In the genomic region with DNA sequence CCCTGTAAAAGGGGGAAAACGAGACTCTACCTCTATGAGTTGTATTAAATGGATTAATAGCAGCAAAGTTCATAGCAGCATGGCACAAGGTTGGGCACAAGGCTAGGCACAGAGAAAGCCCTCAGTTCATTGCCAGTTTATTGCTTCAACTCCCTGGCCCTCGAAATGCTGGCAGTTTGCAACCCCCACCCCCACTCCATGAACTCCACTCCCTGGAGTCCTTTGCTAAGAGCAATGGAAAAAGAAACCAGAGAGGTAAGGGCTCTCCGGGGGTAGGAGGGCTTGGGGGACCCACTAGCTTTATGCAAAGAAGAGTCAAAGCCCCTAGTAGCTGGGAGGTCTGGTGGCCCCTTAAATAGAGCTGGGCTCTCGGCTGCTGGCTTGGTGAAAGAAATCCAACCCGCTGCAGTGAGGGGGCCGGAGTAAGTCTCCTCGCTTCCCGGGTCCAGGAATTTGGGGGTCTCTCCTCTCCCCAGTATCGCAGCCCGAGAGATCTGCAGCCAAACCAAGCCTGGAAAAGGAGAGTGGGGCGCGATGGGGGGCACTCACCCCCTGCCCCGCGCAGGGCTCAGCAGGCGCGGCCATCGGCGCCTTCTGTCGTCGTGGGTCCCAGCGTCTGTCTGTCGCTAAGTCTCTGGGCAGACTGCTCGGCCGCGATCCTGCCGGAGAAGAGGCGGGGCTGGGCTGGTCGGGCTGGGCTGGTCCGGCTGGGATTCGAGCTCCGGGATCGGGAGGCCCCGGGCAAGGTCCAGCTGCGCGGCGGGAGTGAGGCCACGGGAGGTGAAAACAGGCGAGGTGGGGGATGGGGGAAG, we compare ENCODE assay signal across 11 cellular contexts. TPM values are rescaled to one million over a fixed set of nuclear protein-coding genes. Genes with fewer than 3 reads are reported as not detected.
A peak's percentile ranks its signal among the peaks of the same experiment; 100 is the strongest.
DNase-seq lines count a peak whose midpoint lies in the region; ATAC-seq, FAIRE-seq and TF ChIP-seq lines count a peak whose summit lies in the region.
"Not testable (repeated sequence)": the region's sequence is repeated elsewhere in the genome, so short reads cannot be mapped to it uniquely, and the experiment has no call there.
"Had no signal": no experiment of that assay in that cellular context is flagged by ENCODE, and none has a peak within 500 bp of the region (broad histone marks: within the 10 kb centered on the region; RNA-seq: fewer than 3 reads in every experiment).

A gene (minus strand): TSS at position 645 of the 812 bp plus-strand sequence. CDS start 60 bp downstream, at position 585.

- not testable (repeated sequence) for H3K4me1 Mint-ChIP-seq in T-helper 17 cell, nephron

- H4K20me1 ChIP-seq in K562 (replicated peaks; ENCODE audit: control insufficient read depth, insufficient read depth, low read length), result not testable (repeated sequence)

- TF ChIP-seq EP300 in K562 (IDR thresholded peaks at IDR 0.05; ENCODE audit: low read length); upper lobe of left lung (IDR thresholded peaks at IDR 0.05): not testable (repeated sequence)

- H3K27me3 ChIP-seq in K562 (ENCODE audit: control insufficient read depth in 2 of 2, insufficient read depth in 2 of 2, low read length in 2 of 2); kidney epithelial cell (ENCODE audit: control insufficient read depth, insufficient read depth, low read length); upper lobe of left lung: not testable (repeated sequence)

- in situ Hi-C loops in K562 (cut with MboI), result not testable (repeated sequence)

- H3K4me2 ChIP-seq in K562 (ENCODE audit: insufficient read depth, low read length), result not testable (repeated sequence)

- not testable (repeated sequence) for H3K27ac Mint-ChIP-seq in T-helper 17 cell, nephron

- ATAC-seq in T-helper 17 cell, result peak; percentile 23
- ATAC-seq in K562, result peak; percentile 92
- peak; percentile 95 to 96 for ATAC-seq in upper lobe of left lung (ENCODE audit: low FRiP score in 2 of 2)

- not testable (repeated sequence) for TF ChIP-seq RAD21 in K562 (CRISPR knock-in tag; conservative IDR thresholded peaks at IDR 0.05 in 1 of 2, IDR thresholded peaks at IDR 0.05 in 1 of 2)

- not testable (repeated sequence) for TF ChIP-seq CTCF in K562 (IDR thresholded peaks at IDR 0.05 in 2 of 3, conservative IDR thresholded peaks at IDR 0.05 in 1 of 3; ENCODE audit: insufficient read depth in 2 of 3, low read depth in 1 of 3, low read length in 3 of 3); fibroblast of the aortic adventitia (IDR thresholded peaks at IDR 0.05; ENCODE audit: insufficient read depth, low read length); kidney epithelial cell (IDR thresholded peaks at IDR 0.05; ENCODE audit: insufficient read depth, low read length, poor library complexity, severe bottlenecking); nephron (IDR thresholded peaks at IDR 0.05; ENCODE audit: unreplicated experiment in 3 of 3); upper lobe of left lung (IDR thresholded peaks at IDR 0.05)

- CTCF ChIA-PET in K562 (lab: Yijun Ruan, JAX; ENCODE audit: low intra/inter-chr PET ratio), result not testable (repeated sequence)

- H2AFZ ChIP-seq in K562 (ENCODE audit: low read depth, low read length), result not testable (repeated sequence)

- DNase-seq in H54 (ENCODE audit: insufficient read length, low spot score); T-helper 17 cell; K562 (ENCODE audit: extremely low read depth in 1 of 4, low spot score in 3 of 4); fibroblast of the aortic adventitia (ENCODE audit: low read depth); kidney epithelial cell (ENCODE audit: low read depth); skeletal muscle cell (ENCODE audit: low read depth); upper lobe of left lung: not testable (repeated sequence)

- H3K27me3 Mint-ChIP-seq in T-helper 17 cell; nephron (ENCODE audit: low read depth): not testable (repeated sequence)

- not testable (repeated sequence) for TF ChIP-seq POLR2A in H54 (IDR thresholded peaks at IDR 0.05; ENCODE audit: low read depth, low read length); K562 (conservative IDR thresholded peaks at IDR 0.05); upper lobe of left lung (IDR thresholded peaks at IDR 0.05)

- H3K27ac ChIP-seq in K562 (ENCODE audit: extremely low read depth, low read depth, low read length), result not testable (repeated sequence)
- peak within 1 kb of the TSS in 3 of 4 donors; percentile 4 to 58 (median 40) for H3K27ac ChIP-seq in upper lobe of left lung

- not testable (repeated sequence) for BruUV-seq in K562 (replicated peaks; lab: Mats Ljungman, UMichigan)

- not testable (repeated sequence) for H3K36me3 ChIP-seq in K562 (ENCODE audit: control insufficient read depth, insufficient read depth, low read length); kidney epithelial cell (ENCODE audit: control insufficient read depth, insufficient read depth, low read length); upper lobe of left lung

- not testable (repeated sequence) for H3K9me1 ChIP-seq in K562 (ENCODE audit: control insufficient read depth, insufficient read depth, low read length)

- POLR2A ChIA-PET in K562 (lab: Yijun Ruan, JAX), result not testable (repeated sequence)

- not testable (repeated sequence) for H3K9me3 ChIP-seq in T-helper 17 cell (ENCODE audit: control insufficient read depth, low read length, poor library complexity, severe bottlenecking); K562 (replicated peaks; ENCODE audit: control insufficient read depth, insufficient read depth, low read depth, low read length); upper lobe of left lung

- H3K9ac ChIP-seq in K562 (ENCODE audit: insufficient read depth in 1 of 2, low read depth in 2 of 2, low read length in 2 of 2), result not testable (repeated sequence)

- not testable (repeated sequence) for H3K79me2 ChIP-seq in K562 (ENCODE audit: control insufficient read depth, insufficient read depth, low read length)

- not testable (repeated sequence) for H3K4me1 ChIP-seq in K562 (replicated peaks in 1 of 2; ENCODE audit: control insufficient read depth in 2 of 2, insufficient read depth in 2 of 2, low read length in 2 of 2); upper lobe of left lung

- WGBS in K562 (ENCODE audit: insufficient coverage, low coverage, missing lambda C conversion rate), result 2% methylated on average over 9 of the region's 38 CpGs
- WGBS in upper lobe of left lung, 2 donors, result 45 to 93% methylated on average over 1 of the region's 38 CpGs

- not testable (repeated sequence) for H3K4me3 ChIP-seq in K562
- H3K4me3 ChIP-seq in fibroblast of the aortic adventitia (ENCODE audit: low read depth, low read length) (peak within 1 kb of the TSS; percentile 33), kidney epithelial cell (ENCODE audit: low read depth, low read length) (peak within 1 kb of the TSS; percentile 17), skeletal muscle cell (ENCODE audit: low read depth, low read length) (peak within 1 kb of the TSS; percentile 29), upper lobe of left lung (peak within 1 kb of the TSS in 3 of 4 donors; percentile 33 to 41 (median 40))

- intact Hi-C loops in K562 (cut with micrococcal nuclease), result not testable (repeated sequence)

- not testable (repeated sequence) for H3K36me3 Mint-ChIP-seq in T-helper 17 cell (ENCODE audit: low read depth); nephron (ENCODE audit: low read depth)

- H3K4me3 Mint-ChIP-seq in T-helper 17 cell, result not testable (repeated sequence)
- peak within 1 kb of the TSS; percentile 63 to 68 (median 66) for H3K4me3 Mint-ChIP-seq in nephron

- peak; percentile 23 for FAIRE-seq in H54 (lab: Jason Lieb, UNC)
- not testable (repeated sequence) for FAIRE-seq in K562 (lab: Jason Lieb, UNC)

- not testable (repeated sequence) for H3K9me3 Mint-ChIP-seq in nephron

RNA-seq across cellular contexts. Expression of the gene that starts here (rescaled TPM):
- total RNA-seq in T-helper 17 cell, result not detected
- total RNA-seq in K562 (2011; cell fraction: chromatin; rRNA removed; ENCODE audit: low replicate concordance), result 0.86 TPM in 1 of 2 replicates, not detected in the other
- 0.50 TPM in 1 of 2 replicates, not detected in the other for total RNA-seq in K562 (2011; cell fraction: nucleolus; rRNA removed)
- total RNA-seq in K562 (2011; cell fraction: nucleoplasm; rRNA removed), result 0.15 TPM in 1 of 2 replicates, not detected in the other
- 0.16 TPM in 1 of 2 replicates, not detected in the other for total RNA-seq in K562 (2014; rRNA removed)
- total RNA-seq in K562 (2014; rRNA removed; fragmentation: Illumina TruSeq; extraction: Trizol), result not detected in 2 replicates
- not detected in 2 replicates for total RNA-seq in K562 (2015; rRNA removed; fragmentation: Illumina TruSeq; extraction: Trizol)
- 0.07 TPM in 1 of 2 replicates, not detected in the other for total RNA-seq in K562 (2021)
- 0.03 and 0.18 TPM in 2 replicates for polyA plus RNA-seq in K562 (2011; rRNA removed)
- polyA plus RNA-seq in K562 (2011; cell fraction: cytosol; rRNA removed), result 0.07 and 0.24 TPM in 2 replicates
- polyA plus RNA-seq in K562 (2011; cell fraction: nucleus; rRNA removed), result 0.11 and 0.14 TPM in 2 replicates
- 0.07 and 0.23 TPM in 2 replicates for polyA plus RNA-seq in K562 (2012)
- polyA plus RNA-seq in K562 (2014; fragmentation: Illumina TruSeq; extraction: Trizol), result not detected in 2 replicates
- under 1 TPM; 0.03 to 0.17 TPM for polyA plus RNA-seq in K562 (2014; fragmentation: Nextera tagmentation; extraction: Ambion mirVana)
- polyA plus RNA-seq in K562 (2014; rRNA removed), result 0.46 TPM in 1 of 2 replicates, not detected in the other
- polyA minus RNA-seq in K562 (2011; rRNA and poly(A)+ RNA removed), result not detected in 2 replicates
- polyA minus RNA-seq in K562 (2011; cell fraction: cytosol; rRNA and poly(A)+ RNA removed), result not detected in 2 replicates
- polyA minus RNA-seq in K562 (2011; cell fraction: nucleus; rRNA and poly(A)+ RNA removed), result not detected in 2 replicates
- 0.41 and 0.63 TPM in 2 replicates for total RNA-seq in fibroblast of the aortic adventitia (ENCODE audit: low replicate concordance)
- total RNA-seq in kidney epithelial cell, result 1.4 and 1.5 TPM in 2 replicates
- 100 to 1,000 TPM in 1 of 6 donors, 10 to 100 TPM in 5; 31.9 to 148 (median 41.8) TPM for total RNA-seq in upper lobe of left lung
- total RNA-seq: activated naive CD8-positive, alpha-beta T cell treated with anti-CD3 and anti-CD28 coated beads for 36 hours; bronchial epithelial cell; HT1080 had no signal

Comparison
In these comparisons a context has a peak if more than half of its experiments do, and no peak if none do; other contexts are left out.
1. RNA of the gene that starts here (total RNA-seq): 31.9 to 148 TPM in upper lobe of left lung; 1.4 to 1.5 TPM in kidney epithelial cell, 0.41 to 0.63 TPM in fibroblast of the aortic adventitia, not detected in T-helper 17 cell and 0.07 to 0.86 TPM in K562; every median in the first group is over 10 times any median in the second.
2. Peak in ATAC-seq in T-helper 17 cell; RNA of the gene not detected or under 1 TPM.
3. Peak in ATAC-seq in K562; RNA of the gene not detected or under 1 TPM.
4. ATAC-seq: peak in every context shown above with its lines; median percentile 96 in upper lobe of left lung; 92 in K562; 23 in T-helper 17 cell.